23 cellular contexts compared by ENCODE assay signal in the genomic region with DNA sequence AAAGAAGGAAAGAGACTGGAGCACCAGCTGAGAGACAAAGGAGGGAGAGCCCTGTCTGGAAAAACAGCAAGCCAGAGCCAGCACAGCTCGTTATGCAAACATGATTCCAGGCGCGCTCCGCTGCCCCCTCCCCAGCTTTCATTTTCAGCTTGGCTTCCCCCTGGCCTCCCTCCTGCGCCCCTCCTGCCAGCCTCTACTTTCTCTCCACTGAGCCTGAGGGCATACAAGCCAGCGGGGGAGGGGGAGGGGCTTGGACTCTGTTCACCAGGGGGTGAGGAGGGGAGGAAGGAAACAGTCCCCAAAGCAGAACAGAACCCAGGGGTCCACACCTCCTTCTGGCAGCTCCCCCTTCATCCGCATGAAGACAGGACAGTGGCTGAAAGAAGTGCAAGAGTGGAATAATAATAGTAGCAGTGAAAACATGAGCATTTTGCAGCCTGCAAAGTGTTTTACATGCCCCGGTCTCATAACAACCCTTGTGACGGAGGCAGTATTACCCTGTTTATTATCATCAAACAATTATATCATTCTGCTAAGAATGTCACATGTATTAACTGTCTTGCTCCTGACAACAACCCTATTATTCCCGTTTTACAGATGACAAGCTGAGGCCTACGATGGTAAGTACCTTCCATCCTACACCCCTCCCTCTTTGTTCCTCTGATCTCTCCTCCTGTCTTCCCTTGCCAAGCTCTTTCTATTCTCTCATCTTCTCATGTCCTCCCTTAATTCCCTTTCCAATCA. TPM values are rescaled to one million over a fixed set of nuclear protein-coding genes. Genes with fewer than 3 reads are reported as not detected.
DNase-seq lines count a peak whose midpoint lies in the region; ATAC-seq and TF ChIP-seq lines count a peak whose summit lies in the region.
"Had no signal": no experiment of that assay in that cellular context is flagged by ENCODE, and none has a peak within 500 bp of the region (broad histone marks: within the 10 kb centered on the region; RNA-seq: fewer than 3 reads in every experiment).

No MANE protein-coding gene starts in this region.

- H3K27ac ChIP-seq in endodermal cell (ENCODE audit: low read depth, low read length) = peak overlapping the region; percentile 75
- H3K27ac ChIP-seq: adrenal gland, C4-2B, cardiac muscle cell had no signal

- H3K4me1 ChIP-seq in endodermal cell (ENCODE audit: control insufficient read depth, insufficient read depth, low read length) (no peaks in the 10 kb centered on the region), neuron (ENCODE audit: insufficient read depth, low read length) (peaks cover 14% of the 10 kb centered on the region)
- H3K4me1 ChIP-seq: adrenal gland had no signal

- peak overlapping the region; percentile 80 for H2AFZ ChIP-seq in neuron (ENCODE audit: low read depth, low read length)

- H3K27me3 ChIP-seq in endodermal cell (ENCODE audit: control insufficient read depth, insufficient read depth, low read length, poor library complexity, severe bottlenecking) = peaks cover 22% of the 10 kb centered on the region
- H3K27me3 ChIP-seq in neuron (ENCODE audit: insufficient read depth, low read length) = peaks cover 47% of the 10 kb centered on the region
- H3K27me3 ChIP-seq: adrenal gland had no signal

- peaks cover 6% of the 10 kb centered on the region for H3K4me1 Mint-ChIP-seq in endodermal cell
- no peaks in the 10 kb centered on the region for H3K4me1 Mint-ChIP-seq in activated T-cell treated with anti-CD3 and anti-CD28 coated beads, Interleukin-2, amount 50 U/mL, for 72 hours (ENCODE audit: low read depth)

- no peak for TF ChIP-seq CTCF in endodermal cell (conservative IDR thresholded peaks at IDR 0.05)

- H3K27me3 Mint-ChIP-seq in endodermal cell (ENCODE audit: insufficient read depth) = peaks cover 43% of the 10 kb centered on the region
- peaks cover 33% of the 10 kb centered on the region for H3K27me3 Mint-ChIP-seq in activated T-cell treated with anti-CD3 and anti-CD28 coated beads, Interleukin-2, amount 50 U/mL, for 72 hours (ENCODE audit: low read depth)

- H3K36me3 Mint-ChIP-seq in endodermal cell (ENCODE audit: low read depth) = no peaks in the 10 kb centered on the region
- peaks cover 0 to 1% of the 10 kb centered on the region in 2 donors for H3K36me3 Mint-ChIP-seq in activated T-cell treated with anti-CD3 and anti-CD28 coated beads, Interleukin-2, amount 50 U/mL, for 72 hours (ENCODE audit: insufficient read depth in 2 of 2)

- no peak for ATAC-seq in activated T-cell treated with anti-CD3 and anti-CD28 coated beads, Interleukin-2, amount 50 U/mL, for 72 hours (replicated peaks in 1 of 2)
- ATAC-seq in HG03342 (IDR thresholded peaks at IDR 0.05; ENCODE audit: unreplicated experiment) = no peak
- ATAC-seq: esophagus mucosa, sciatic nerve had no signal

- no peaks in the 10 kb centered on the region for H3K9me3 Mint-ChIP-seq in endodermal cell
- no peaks in the 10 kb centered on the region for H3K9me3 Mint-ChIP-seq in activated T-cell treated with anti-CD3 and anti-CD28 coated beads, Interleukin-2, amount 50 U/mL, for 72 hours
- H3K9me3 Mint-ChIP-seq: activated B cell treated with CpG ODN at 0.5 μM for 24 hours; activated T-helper 1 cell treated with anti-CD3 and anti-CD28 coated beads, Interleukin-12 subunit alpha, Interleukin-12 subunit beta, Interleukin-2, Interleukin-4 antibody, amounts not matched to agents 30 ng/mL and 10 ng/mL and 1 ng/mL, durations not matched to agents 14 hours and 24 hours and 36 hours; T-helper 1 cell treated with Interleukin-12 subunit alpha and Interleukin-12 subunit beta and Interleukin-4 antibody, amounts not matched to agents 30 μg/mL and 1 μg/mL, for 36 hours had no signal

- H3K9me3 ChIP-seq in endodermal cell (ENCODE audit: control insufficient read depth, low read length) (no peaks in the 10 kb centered on the region), neuron (ENCODE audit: low read length) (no peaks in the 10 kb centered on the region)
- H3K9me3 ChIP-seq: adrenal gland had no signal

- H3K9ac ChIP-seq in endodermal cell (ENCODE audit: extremely low read depth, low read length, poor library complexity, severe bottlenecking) = no peak overlapping the region

- H3K36me3 ChIP-seq in endodermal cell (ENCODE audit: control insufficient read depth, insufficient read depth, low read length) (no peaks in the 10 kb centered on the region), neuron (ENCODE audit: insufficient read depth, low read length) (no peaks in the 10 kb centered on the region)
- H3K36me3 ChIP-seq: adrenal gland, cardiac muscle cell had no signal

- no peak overlapping the region for H3K27ac Mint-ChIP-seq in endodermal cell
- H3K27ac Mint-ChIP-seq in activated T-cell treated with anti-CD3 and anti-CD28 coated beads, Interleukin-2, amount 50 U/mL, for 72 hours = no peak overlapping the region
- H3K27ac Mint-ChIP-seq: activated B cell treated with CpG ODN at 0.5 μM for 24 hours; activated T-helper 1 cell treated with anti-CD3 and anti-CD28 coated beads, Interleukin-12 subunit alpha, Interleukin-12 subunit beta, Interleukin-2, Interleukin-4 antibody, amounts not matched to agents 30 ng/mL and 10 ng/mL and 1 ng/mL, durations not matched to agents 14 hours and 24 hours and 36 hours; T-helper 1 cell treated with Interleukin-12 subunit alpha and Interleukin-12 subunit beta and Interleukin-4 antibody, amounts not matched to agents 30 μg/mL and 1 μg/mL, for 36 hours had no signal

- peak; percentile 48 to 55 for DNase-seq in NCI-H2081 (lab: John Stamatoyannopoulos, UW)
- no peak for DNase-seq in NCI-H2081 treated with DMSO at 0.1 percent for 48 hours (lab: John Stamatoyannopoulos, UW)
- DNase-seq in NCI-H146 treated with DMSO at 0.1 percent for 48 hours (lab: John Stamatoyannopoulos, UW; ENCODE audit: unreplicated experiment) = peak; percentile 55
- peak; percentile 77 for DNase-seq in endodermal cell
- DNase-seq in activated T-cell treated with anti-CD3 and anti-CD28 coated beads, Interleukin-2, amount 50 U/mL, for 72 hours = no peak
- no peak for DNase-seq in germinal center (ENCODE audit: low spot score)
- DNase-seq: activated B cell treated with CpG ODN at 0.5 μM for 24 hours; activated CD8-positive, alpha-beta memory T cell treated with anti-CD3 and anti-CD28 coated beads for 24 hours; adrenal gland; DMS53; Kasumi-1; kidney glomerular epithelial cell; mesenchymal stem cell; NCI-H187; NK-92 treated with Interleukin-12 subunit alpha and Interleukin-12 subunit beta, amount 100 ng/mL, for 24 hours had no signal

- WGBS in endodermal cell (ENCODE audit: insufficient coverage in 1 of 2, insufficient read length in 1 of 2), 2 experiments = 47 to 88% methylated on average over 4 to 10 of the region's 11 CpGs

- H3K4me3 ChIP-seq in endodermal cell (ENCODE audit: low read length) (no peak overlapping the region), neuron (ENCODE audit: low read length) (peak overlapping the region; percentile 7)
- H3K4me3 ChIP-seq: adrenal gland, cardiac muscle cell had no signal

- H3K4me3 Mint-ChIP-seq in endodermal cell = no peak overlapping the region
- H3K4me3 Mint-ChIP-seq in activated T-cell treated with anti-CD3 and anti-CD28 coated beads, Interleukin-2, amount 50 U/mL, for 72 hours = no peak overlapping the region
- H3K4me3 Mint-ChIP-seq: activated B cell treated with CpG ODN at 0.5 μM for 24 hours; activated T-helper 1 cell treated with anti-CD3 and anti-CD28 coated beads, Interleukin-12 subunit alpha, Interleukin-12 subunit beta, Interleukin-2, Interleukin-4 antibody, amounts not matched to agents 30 ng/mL and 10 ng/mL and 1 ng/mL, durations not matched to agents 14 hours and 24 hours and 36 hours; T-helper 1 cell treated with Interleukin-12 subunit alpha and Interleukin-12 subunit beta and Interleukin-4 antibody, amounts not matched to agents 30 μg/mL and 1 μg/mL, for 36 hours had no signal

RNA-seq across cellular contexts. Expression of gene SMUG1, which starts 24.2 kb away (rescaled TPM):
- total RNA-seq in endodermal cell = 10 to 100 TPM; 32.4 to 37.2 TPM
- polyA plus RNA-seq in endodermal cell (2013, experiment 1 of 2) = 28.1 TPM
- polyA plus RNA-seq in endodermal cell (2013, experiment 2 of 2) = 21.6 TPM
- 10 to 100 TPM; 21.4 to 24.9 TPM for total RNA-seq in activated T-cell treated with anti-CD3 and anti-CD28 coated beads, Interleukin-2, amount 50 U/mL, for 72 hours

Comparison
In these comparisons a context has a peak if more than half of its experiments do, and no peak if none do; other contexts are left out.
1. DNase-seq: peak in NCI-H2081 (2 of 2), NCI-H146 treated with DMSO at 0.1 percent for 48 hours (single experiment) and endodermal cell (single experiment); none in NCI-H2081 treated with DMSO at 0.1 percent for 48 hours (single experiment), activated T-cell treated with anti-CD3 and anti-CD28 coated beads, Interleukin-2, amount 50 U/mL, for 72 hours (0 of 2) and germinal center (single experiment).